ENCODE assay signal across 8 cellular contexts in genomic region chr19:2048959-2049740, GRCh38. TPM values are rescaled to one million over a fixed set of nuclear protein-coding genes. Genes with fewer than 3 reads are reported as not detected.
DNase-seq lines count a peak whose midpoint lies in the region; ATAC-seq and TF ChIP-seq lines count a peak whose summit lies in the region.

No MANE protein-coding gene starts in this region.

- peak overlapping the region; percentile 79 for H3K4me3 Mint-ChIP-seq in chondrocyte (ENCODE audit: unreplicated experiment)

- H3K27ac Mint-ChIP-seq in chondrocyte (ENCODE audit: unreplicated experiment): peak overlapping the region; percentile 68

- H2BK120ac ChIP-seq in mesenchymal stem cell (ENCODE audit: low read depth, low read length): no peak overlapping the region

- no peak overlapping the region for H4K8ac ChIP-seq in mesenchymal stem cell (ENCODE audit: low read length)

- no peak overlapping the region for H2BK12ac ChIP-seq in mesenchymal stem cell (ENCODE audit: low read length in 2 of 2)

- no peaks in the 10 kb centered on the region for H3K27me3 Mint-ChIP-seq in chondrocyte (ENCODE audit: low read depth)

- no peak overlapping the region for H2BK5ac ChIP-seq in mesenchymal stem cell (ENCODE audit: low read depth, low read length, poor library complexity, severe bottlenecking)

- 84% methylated on average over 23 of the region's 27 CpGs for WGBS in mesenchymal stem cell
- WGBS in urinary bladder: 61% methylated on average over 27 of the region's 27 CpGs

- H3K4ac ChIP-seq in mesenchymal stem cell (ENCODE audit: low read depth in 1 of 2, low read length in 2 of 2): no peak overlapping the region

- DNase-seq in Right ventricle myocardium inferior (ENCODE audit: missing footprints) (peak; percentile 75), cardiac septum (ENCODE audit: low spot score) (no peak), chondrocyte (ENCODE audit: low spot score) (peak; percentile 91), mesenchymal stem cell (peak; percentile 45), NCI-H526 (lab: John Stamatoyannopoulos, UW) (no peak), middle frontal gyrus (ENCODE audit: extremely low spot score, low spot score) (no peak)

- H3K36me3 Mint-ChIP-seq in chondrocyte (ENCODE audit: low read depth): no peaks in the 10 kb centered on the region

- no peaks in the 10 kb centered on the region for H3K9me3 ChIP-seq in mesenchymal stem cell (ENCODE audit: control insufficient read depth, low read length)

- H2AFZ ChIP-seq in mesenchymal stem cell (ENCODE audit: low read depth, low read length): no peak overlapping the region

- no peak overlapping the region for H2BK15ac ChIP-seq in mesenchymal stem cell (ENCODE audit: low read depth, poor library complexity, severe bottlenecking)

- H3K4me3 ChIP-seq in mesenchymal stem cell (ENCODE audit: insufficient read depth in 1 of 2, low read depth in 1 of 2, low read length in 2 of 2) (peak overlapping the region; percentile 75 to 90), urinary bladder (ENCODE audit: low read depth, low read length) (peak overlapping the region; percentile 96)

- ATAC-seq in Right ventricle myocardium inferior (peak; percentile 3), GM19467 (IDR thresholded peaks at IDR 0.05; ENCODE audit: unreplicated experiment) (no peak)

- H3K23ac ChIP-seq in mesenchymal stem cell (ENCODE audit: low read length in 2 of 2): peak overlapping the region in 1 of 2 experiments; percentile 40

- intact Hi-C loops in Right ventricle myocardium inferior (cut with DNase I): no loop called here
- intact Hi-C loops in cardiac septum (cut with DNase I): loop anchor here (2.0 kb wide), 1 partner anchor 16 kb away; no protein-coding TSS in a partner anchor

- H3K18ac ChIP-seq in mesenchymal stem cell (ENCODE audit: low read depth in 1 of 2, low read length in 2 of 2): peak overlapping the region in 1 of 2 experiments; percentile 61

- H3K9me3 Mint-ChIP-seq in chondrocyte (ENCODE audit: low read depth): no peaks in the 10 kb centered on the region

- H2AK5ac ChIP-seq in mesenchymal stem cell (ENCODE audit: low read length, severe bottlenecking): no peak overlapping the region

- peaks cover 34% of the 10 kb centered on the region for H3K4me1 Mint-ChIP-seq in chondrocyte (ENCODE audit: low read depth)

- H3K27ac ChIP-seq in mesenchymal stem cell (ENCODE audit: low read length, poor library complexity, severe bottlenecking): peak overlapping the region; percentile 54
- H3K27ac ChIP-seq in urinary bladder (ENCODE audit: low read depth): peak overlapping the region; percentile 40

- peak overlapping the region in 1 of 2 experiments; percentile 49 for H3K14ac ChIP-seq in mesenchymal stem cell (ENCODE audit: low read length in 2 of 2)

- peaks cover 31% of the 10 kb centered on the region for H3K79me1 ChIP-seq in mesenchymal stem cell (replicated peaks; ENCODE audit: low read length, poor library complexity, severe bottlenecking)

- peak overlapping the region; percentile 77 for H4K91ac ChIP-seq in mesenchymal stem cell (ENCODE audit: low read length)

- no peak for TF ChIP-seq CTCF in chondrocyte (IDR thresholded peaks at IDR 0.05)

- peak overlapping the region; percentile 86 for H3K9ac ChIP-seq in mesenchymal stem cell (ENCODE audit: low read length)

- H3K4me1 ChIP-seq in mesenchymal stem cell (ENCODE audit: control insufficient read depth, insufficient read depth, low read depth, low read length): peaks cover 58% of the 10 kb centered on the region
- peaks cover 2% of the 10 kb centered on the region for H3K4me1 ChIP-seq in urinary bladder (ENCODE audit: insufficient read depth)

- H3K36me3 ChIP-seq in mesenchymal stem cell (ENCODE audit: control insufficient read depth in 1 of 2, insufficient read depth in 2 of 2, low read depth in 1 of 2, low read length in 2 of 2) (peaks cover 35 to 53% of the 10 kb centered on the region in 2 experiments), urinary bladder (ENCODE audit: insufficient read depth) (no peaks in the 10 kb centered on the region)

- peak overlapping the region; percentile 90 for H3K4me2 ChIP-seq in mesenchymal stem cell (ENCODE audit: low read length, poor library complexity, severe bottlenecking)

- no peaks in the 10 kb centered on the region for H3K27me3 ChIP-seq in mesenchymal stem cell (ENCODE audit: control insufficient read depth in 1 of 2, insufficient read depth in 1 of 2, low read length in 2 of 2)

RNA-seq across cellular contexts. Expression of gene MKNK2, which starts 1.9 kb away (rescaled TPM):
- total RNA-seq in Right ventricle myocardium inferior: 234 TPM
- 122 TPM for total RNA-seq in cardiac septum
- 32.8 to 127 TPM (median 125 TPM) in 3 replicates for total RNA-seq in chondrocyte
- polyA plus RNA-seq in mesenchymal stem cell (2013, experiment 1 of 2): 126 TPM
- polyA plus RNA-seq in mesenchymal stem cell (2013, experiment 2 of 2): 128 TPM
- total RNA-seq in urinary bladder: 21.5 TPM
- polyA plus RNA-seq in urinary bladder: 144 TPM

RNA-seq across cellular contexts. Expression of gene BTBD2, which starts 33.6 kb away (rescaled TPM):
- total RNA-seq in Right ventricle myocardium inferior: 48.7 TPM
- total RNA-seq in cardiac septum: 60.5 TPM
- 61.0 to 66.2 TPM (median 65.9 TPM) in 3 replicates for total RNA-seq in chondrocyte
- 60.4 TPM for polyA plus RNA-seq in mesenchymal stem cell (2013, experiment 1 of 2)
- polyA plus RNA-seq in mesenchymal stem cell (2013, experiment 2 of 2): 58.7 TPM
- total RNA-seq in urinary bladder: 38.0 TPM
- 83.0 TPM for polyA plus RNA-seq in urinary bladder

RNA-seq across cellular contexts. Expression of gene MOB3A, which starts 47.0 kb away (rescaled TPM):
- total RNA-seq in Right ventricle myocardium inferior: 14.3 TPM
- 17.0 TPM for total RNA-seq in cardiac septum
- total RNA-seq in chondrocyte: 34.6 to 48.0 TPM (median 45.5 TPM) in 3 replicates
- 48.9 TPM for polyA plus RNA-seq in mesenchymal stem cell (2013, experiment 1 of 2)
- polyA plus RNA-seq in mesenchymal stem cell (2013, experiment 2 of 2): 47.9 TPM
- total RNA-seq in urinary bladder: 15.9 TPM
- polyA plus RNA-seq in urinary bladder: 40.1 TPM

RNA-seq across cellular contexts. Expression of gene IZUMO4, which starts 47.6 kb away (rescaled TPM):
- total RNA-seq in Right ventricle myocardium inferior (1.4 TPM), cardiac septum (4.3 TPM), chondrocyte (2.4 to 3.9 TPM (median 3.2 TPM) in 3 replicates), urinary bladder (1.5 TPM)
- 2.2 TPM for polyA plus RNA-seq in mesenchymal stem cell (2013, experiment 1 of 2)
- 2.1 TPM for polyA plus RNA-seq in mesenchymal stem cell (2013, experiment 2 of 2)
- 9.2 TPM for polyA plus RNA-seq in urinary bladder

Comparison
In these comparisons a context has a peak if more than half of its experiments do, and no peak if none do; other contexts are left out.
1. DNase-seq: peak in Right ventricle myocardium inferior (single experiment), chondrocyte (single experiment) and mesenchymal stem cell (single experiment); none in cardiac septum (single experiment), NCI-H526 (0 of 2) and middle frontal gyrus (single experiment).